1 cellular context compared by ENCODE assay signal in the genomic region with DNA sequence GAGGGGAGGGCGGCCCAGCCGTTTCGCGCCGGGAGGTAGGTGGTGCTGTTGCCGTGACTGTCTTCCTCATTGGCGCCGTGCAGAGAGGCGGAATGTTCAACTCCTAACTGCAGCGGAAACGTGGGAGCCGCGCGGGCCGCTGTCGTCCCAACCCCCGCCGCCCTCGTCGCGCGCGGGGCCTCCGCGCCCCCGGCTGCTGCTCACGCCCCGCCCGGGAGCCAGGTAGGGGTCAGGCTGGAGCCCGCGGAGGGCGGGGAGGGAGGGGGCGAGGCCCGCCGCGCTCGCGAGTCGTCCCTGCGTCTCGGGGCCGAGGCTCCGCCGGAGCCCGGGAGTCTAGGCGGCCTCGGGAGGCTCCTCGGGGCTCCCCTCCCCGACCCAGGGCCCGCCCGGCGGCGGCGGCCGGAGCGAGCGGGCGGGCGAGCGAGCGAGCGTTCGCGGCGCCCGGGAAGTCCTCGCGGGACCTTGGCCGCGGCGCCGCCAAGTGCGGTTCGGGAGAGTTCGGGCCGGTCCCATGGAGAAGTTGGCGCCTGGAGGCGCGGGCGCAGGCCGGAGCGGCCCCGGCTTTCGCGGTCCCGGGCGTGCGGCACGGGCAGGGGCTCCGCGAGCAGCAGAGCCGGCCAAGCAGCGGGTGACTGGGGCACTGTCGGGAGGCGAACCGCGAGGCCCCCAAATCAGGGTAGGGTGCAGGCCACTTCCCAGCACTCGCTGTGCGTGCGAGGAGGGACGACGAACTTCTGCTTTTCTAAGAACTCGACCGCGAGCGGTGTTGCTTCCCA.
A peak's percentile ranks its signal among the peaks of the same experiment; 100 is the strongest.
TF ChIP-seq lines count a peak whose summit lies in the region.

MAP3K20 (plus strand) TSS at position 66 of the 776 bp plus-strand sequence. CDS start 15,186 bp downstream, outside the sequence.

TF ChIP-seq in K562, 482 proteins besides CTCF, POLR2A, EP300 and RAD21 (continued from another document and continues in another):
- no peak for TF ChIP-seq DNMT1 (IDR thresholded peaks at IDR 0.05)
- peak; percentile 59 for TF ChIP-seq MYC (IDR thresholded peaks at IDR 0.05; ENCODE audit: low read depth, low read length)
- TF ChIP-seq MYC (CRISPR knock-in tag; IDR thresholded peaks at IDR 0.05; ENCODE audit: borderline replicate concordance, low read depth): no peak
- no peak for TF ChIP-seq SMARCA5 (IDR thresholded peaks at IDR 0.05)
- TF ChIP-seq RBM25 (IDR thresholded peaks at IDR 0.05; ENCODE audit: low read depth, low read length, severe bottlenecking): peak; percentile 48
- TF ChIP-seq FOXP1 (CRISPR knock-in tag; IDR thresholded peaks at IDR 0.05): no peak
- TF ChIP-seq ZNF764 (CRISPR knock-in tag; IDR thresholded peaks at IDR 0.05; ENCODE audit: low read depth): no peak
- no peak for TF ChIP-seq POLR3A (IDR thresholded peaks at IDR 0.05; ENCODE audit: borderline replicate concordance, extremely low read depth, insufficient read depth, insufficient read length)
- TF ChIP-seq ARID3B (CRISPR knock-in tag; IDR thresholded peaks at IDR 0.05; ENCODE audit: borderline replicate concordance): no peak
- TF ChIP-seq SNAPC5 (CRISPR knock-in tag; IDR thresholded peaks at IDR 0.05): no peak
- TF ChIP-seq, protein P1, sequence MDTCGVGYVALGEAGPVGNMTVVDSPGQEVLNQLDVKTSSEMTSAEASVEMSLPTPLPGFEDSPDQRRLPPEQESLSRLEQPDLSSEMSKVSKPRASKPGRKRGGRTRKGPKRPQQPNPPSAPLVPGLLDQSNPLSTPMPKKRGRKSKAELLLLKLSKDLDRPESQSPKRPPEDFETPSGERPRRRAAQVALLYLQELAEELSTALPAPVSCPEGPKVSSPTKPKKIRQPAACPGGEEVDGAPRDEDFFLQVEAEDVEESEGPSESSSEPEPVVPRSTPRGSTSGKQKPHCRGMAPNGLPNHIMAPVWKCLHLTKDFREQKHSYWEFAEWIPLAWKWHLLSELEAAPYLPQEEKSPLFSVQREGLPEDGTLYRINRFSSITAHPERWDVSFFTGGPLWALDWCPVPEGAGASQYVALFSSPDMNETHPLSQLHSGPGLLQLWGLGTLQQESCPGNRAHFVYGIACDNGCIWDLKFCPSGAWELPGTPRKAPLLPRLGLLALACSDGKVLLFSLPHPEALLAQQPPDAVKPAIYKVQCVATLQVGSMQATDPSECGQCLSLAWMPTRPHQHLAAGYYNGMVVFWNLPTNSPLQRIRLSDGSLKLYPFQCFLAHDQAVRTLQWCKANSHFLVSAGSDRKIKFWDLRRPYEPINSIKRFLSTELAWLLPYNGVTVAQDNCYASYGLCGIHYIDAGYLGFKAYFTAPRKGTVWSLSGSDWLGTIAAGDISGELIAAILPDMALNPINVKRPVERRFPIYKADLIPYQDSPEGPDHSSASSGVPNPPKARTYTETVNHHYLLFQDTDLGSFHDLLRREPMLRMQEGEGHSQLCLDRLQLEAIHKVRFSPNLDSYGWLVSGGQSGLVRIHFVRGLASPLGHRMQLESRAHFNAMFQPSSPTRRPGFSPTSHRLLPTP (IDR thresholded peaks at IDR 0.05; ENCODE audit: borderline replicate concordance, extremely low read depth, insufficient read length): no peak
- TF ChIP-seq TRIM24 (IDR thresholded peaks at IDR 0.05): no peak
- TF ChIP-seq, protein P2, sequence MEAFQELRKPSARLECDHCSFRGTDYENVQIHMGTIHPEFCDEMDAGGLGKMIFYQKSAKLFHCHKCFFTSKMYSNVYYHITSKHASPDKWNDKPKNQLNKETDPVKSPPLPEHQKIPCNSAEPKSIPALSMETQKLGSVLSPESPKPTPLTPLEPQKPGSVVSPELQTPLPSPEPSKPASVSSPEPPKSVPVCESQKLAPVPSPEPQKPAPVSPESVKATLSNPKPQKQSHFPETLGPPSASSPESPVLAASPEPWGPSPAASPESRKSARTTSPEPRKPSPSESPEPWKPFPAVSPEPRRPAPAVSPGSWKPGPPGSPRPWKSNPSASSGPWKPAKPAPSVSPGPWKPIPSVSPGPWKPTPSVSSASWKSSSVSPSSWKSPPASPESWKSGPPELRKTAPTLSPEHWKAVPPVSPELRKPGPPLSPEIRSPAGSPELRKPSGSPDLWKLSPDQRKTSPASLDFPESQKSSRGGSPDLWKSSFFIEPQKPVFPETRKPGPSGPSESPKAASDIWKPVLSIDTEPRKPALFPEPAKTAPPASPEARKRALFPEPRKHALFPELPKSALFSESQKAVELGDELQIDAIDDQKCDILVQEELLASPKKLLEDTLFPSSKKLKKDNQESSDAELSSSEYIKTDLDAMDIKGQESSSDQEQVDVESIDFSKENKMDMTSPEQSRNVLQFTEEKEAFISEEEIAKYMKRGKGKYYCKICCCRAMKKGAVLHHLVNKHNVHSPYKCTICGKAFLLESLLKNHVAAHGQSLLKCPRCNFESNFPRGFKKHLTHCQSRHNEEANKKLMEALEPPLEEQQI (IDR thresholded peaks at IDR 0.05): no peak
- TF ChIP-seq ZNF282 (CRISPR knock-in tag; IDR thresholded peaks at IDR 0.05): 0 out of 2 replicates have a peak, but pooled peaks have one; percentile 34
- no peak for TF ChIP-seq LARP7 (IDR thresholded peaks at IDR 0.05)
- no peak for TF ChIP-seq ZNF316 (IDR thresholded peaks at IDR 0.05)
- TF ChIP-seq SREBF1 (IDR thresholded peaks at IDR 0.05; ENCODE audit: borderline replicate concordance, low read depth, low read length): no peak
- TF ChIP-seq E2F1 (CRISPR knock-in tag; IDR thresholded peaks at IDR 0.05): peak; percentile 57; the same call in 1 of the 2 replicates
- 0 out of 2 replicates have a peak, but pooled peaks have one; percentile 17 for TF ChIP-seq ZNF24 (IDR thresholded peaks at IDR 0.05)
- no peak for TF ChIP-seq NR4A1 (CRISPR knock-in tag; IDR thresholded peaks at IDR 0.05)
- TF ChIP-seq NR4A1 (tag; IDR thresholded peaks at IDR 0.05): 0 out of 2 replicates have a peak, but pooled peaks have one; percentile 24
- TF ChIP-seq TBP (optimal IDR thresholded peaks at IDR 0.05; ENCODE audit: low read depth, low read length): peak; percentile 83
- peak; percentile 79; the same call in 1 of the 2 replicates for TF ChIP-seq MED1 (CRISPR knock-in tag; IDR thresholded peaks at IDR 0.05; ENCODE audit: borderline replicate concordance)
- peak; percentile 46 to 87; a peak in 3 of 4 replicates for TF ChIP-seq NONO (IDR thresholded peaks at IDR 0.05; ENCODE audit: low read depth in 2 of 2, low read length in 1 of 2)
- no peak for TF ChIP-seq NCOA4 (IDR thresholded peaks at IDR 0.05; ENCODE audit: partially characterized antibody)
- TF ChIP-seq ZBTB17 (CRISPR knock-in tag; IDR thresholded peaks at IDR 0.05): no peak
- TF ChIP-seq, protein P3, sequence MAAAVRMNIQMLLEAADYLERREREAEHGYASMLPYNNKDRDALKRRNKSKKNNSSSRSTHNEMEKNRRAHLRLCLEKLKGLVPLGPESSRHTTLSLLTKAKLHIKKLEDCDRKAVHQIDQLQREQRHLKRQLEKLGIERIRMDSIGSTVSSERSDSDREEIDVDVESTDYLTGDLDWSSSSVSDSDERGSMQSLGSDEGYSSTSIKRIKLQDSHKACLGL (CRISPR knock-in tag; IDR thresholded peaks at IDR 0.05; ENCODE audit: borderline replicate concordance, poor library complexity, severe bottlenecking): no peak
- peak; percentile 44; the same call in 1 of the 2 replicates for TF ChIP-seq KLF1 (tag; IDR thresholded peaks at IDR 0.05)
- no peak for TF ChIP-seq TSHZ1 (CRISPR knock-in tag; IDR thresholded peaks at IDR 0.05)
- no peak for TF ChIP-seq NFATC3 (IDR thresholded peaks at IDR 0.05)
- no peak for TF ChIP-seq ARID3A (IDR thresholded peaks at IDR 0.05; ENCODE audit: borderline replicate concordance, low read depth, low read length)
- TF ChIP-seq ID3 (CRISPR knock-in tag; IDR thresholded peaks at IDR 0.05): no peak
- no peak for TF ChIP-seq ID3 (tag; IDR thresholded peaks at IDR 0.05)
- TF ChIP-seq E2F6 (IDR thresholded peaks at IDR 0.05; ENCODE audit: borderline replicate concordance in 1 of 2, extremely low read depth in 1 of 2, insufficient read depth in 1 of 2, insufficient read length in 1 of 2, low read depth in 1 of 2, low read length in 1 of 2, poor library complexity in 1 of 2, severe bottlenecking in 1 of 2): peak; percentile 69 to 74
- TF ChIP-seq RBFOX2 (IDR thresholded peaks at IDR 0.05; ENCODE audit: low read depth, low read length): peak; percentile 93
- 0 out of 4 replicates have a peak, but pooled peaks of 1 of the 2 experiments have one; percentile 46 for TF ChIP-seq ZNF639 (CRISPR knock-in tag; conservative IDR thresholded peaks at IDR 0.05 in 1 of 2, IDR thresholded peaks at IDR 0.05 in 1 of 2)
- peak; percentile 75 for TF ChIP-seq PHF8 (IDR thresholded peaks at IDR 0.05; ENCODE audit: borderline replicate concordance, low read length)
- peak; percentile 31 for TF ChIP-seq NEUROD1 (IDR thresholded peaks at IDR 0.05; ENCODE audit: borderline replicate concordance, low read depth, low read length, partially characterized antibody)
- TF ChIP-seq SRSF7 (optimal IDR thresholded peaks at IDR 0.05; ENCODE audit: low read depth, low read length): no peak
- TF ChIP-seq ZNF384 (IDR thresholded peaks at IDR 0.05; ENCODE audit: low read depth, low read length): no peak
- TF ChIP-seq POLR2H (tag; IDR thresholded peaks at IDR 0.05; ENCODE audit: low read depth): peak; percentile 60
- no peak for TF ChIP-seq MTA2 (IDR thresholded peaks at IDR 0.05; ENCODE audit: low read depth)
- no peak for TF ChIP-seq ZNF224 (CRISPR knock-in tag; IDR thresholded peaks at IDR 0.05)
